Comparison of ENCODE assay signal across 11 cellular contexts in the genomic region with DNA sequence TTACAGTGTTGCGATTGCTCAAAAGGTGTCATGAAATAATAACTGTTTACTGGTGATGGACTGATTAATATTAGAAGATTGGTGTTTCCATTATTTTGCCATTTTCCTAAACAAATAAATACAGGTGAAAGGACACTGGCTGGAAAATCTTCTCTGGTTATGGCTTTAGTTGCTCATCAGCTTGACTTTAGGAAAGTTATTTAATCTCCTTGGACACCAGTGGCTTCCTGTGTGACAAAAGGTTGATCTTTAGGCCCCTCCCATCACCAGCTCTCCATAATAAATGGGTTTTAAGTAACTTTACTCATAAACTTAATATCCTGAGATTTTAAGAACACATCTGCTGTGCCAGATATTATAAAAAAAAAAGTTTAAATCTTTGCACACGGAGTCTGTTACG. TPM values are rescaled to one million over a fixed set of nuclear protein-coding genes. Genes with fewer than 3 reads are reported as not detected.
A peak's percentile ranks its signal among the peaks of the same experiment; 100 is the strongest.
DNase-seq lines count a peak whose midpoint lies in the region; ATAC-seq, FAIRE-seq and TF ChIP-seq lines count a peak whose summit lies in the region.
"Had no signal": no experiment of that assay in that cellular context is flagged by ENCODE, and none has a peak within 500 bp of the region (broad histone marks: within the 10 kb centered on the region; RNA-seq: fewer than 3 reads in every experiment).

No MANE protein-coding gene starts in this region.

- H2AFZ ChIP-seq in IMR-90 (replicated peaks; ENCODE audit: low read length, poor library complexity) (no peak overlapping the region), fibroblast of lung (ENCODE audit: low read length) (no peak overlapping the region), osteoblast (ENCODE audit: low read length) (no peak overlapping the region)

- no peak for ATAC-seq in IMR-90 (ENCODE audit: low read depth)
- no peak for ATAC-seq in HG03457 (IDR thresholded peaks at IDR 0.05; ENCODE audit: unreplicated experiment)
- no peak for ATAC-seq in GM18502 (IDR thresholded peaks at IDR 0.05; ENCODE audit: poor library complexity, unreplicated experiment)

- H3K36me3 ChIP-seq in IMR-90 (ENCODE audit: control insufficient read depth, insufficient read depth, low read length) (no peaks in the 10 kb centered on the region), fibroblast of lung (ENCODE audit: control insufficient read depth, insufficient read depth, low read length) (no peaks in the 10 kb centered on the region), osteoblast (ENCODE audit: insufficient read depth, low read length) (no peaks in the 10 kb centered on the region)

- no peak overlapping the region for H3K18ac ChIP-seq in IMR-90 (ENCODE audit: low read depth, low read length)

- no peak overlapping the region for H3K4ac ChIP-seq in IMR-90 (ENCODE audit: low read depth, low read length)

- no peaks in the 10 kb centered on the region for H3K79me2 ChIP-seq in fibroblast of lung (ENCODE audit: control insufficient read depth, insufficient read depth, low read length)
- no peaks in the 10 kb centered on the region for H3K79me2 ChIP-seq in osteoblast (ENCODE audit: insufficient read depth, low read length)

- CTCF ChIA-PET in IMR-90 (lab: Yijun Ruan, JAX) = interaction anchor here (0.6 kb wide), 1 partner anchor 847 kb away, joined by 3 read pairs; no protein-coding TSS in a partner anchor

- intact Hi-C loops in IMR-90 (cut with micrococcal nuclease) = no loop called here

- H3K9ac ChIP-seq in IMR-90 (ENCODE audit: low read depth, low read length) (no peak overlapping the region), fibroblast of lung (ENCODE audit: insufficient read depth, low read length) (no peak overlapping the region)

- in situ Hi-C loops in IMR-90 (cut with MboI; ENCODE audit: low sequenced_read_pairs) = no loop called here

- H3K4me1 ChIP-seq in IMR-90 (ENCODE audit: control insufficient read depth, insufficient read depth, low read length) = no peaks in the 10 kb centered on the region
- no peaks in the 10 kb centered on the region for H3K4me1 ChIP-seq in fibroblast of lung (ENCODE audit: control insufficient read depth, extremely low read depth, insufficient read depth, low read length)
- no peaks in the 10 kb centered on the region for H3K4me1 ChIP-seq in osteoblast (ENCODE audit: insufficient read depth, low read length)

- no peak for TF ChIP-seq RAD21 in IMR-90 (IDR thresholded peaks at IDR 0.05; ENCODE audit: low read length)

- H2AK5ac ChIP-seq in IMR-90 (ENCODE audit: low read depth, low read length) = no peak overlapping the region

- no TSS peak for BruUV-seq in IMR-90 (replicated peaks; lab: Mats Ljungman, UMichigan)

- no peak for TF ChIP-seq POLR2A in IMR-90 (IDR thresholded peaks at IDR 0.05; ENCODE audit: low read depth, low read length)

- H4K20me1 ChIP-seq in IMR-90 (ENCODE audit: insufficient read depth, low read length) (no peaks in the 10 kb centered on the region), fibroblast of lung (ENCODE audit: control insufficient read depth, extremely low read depth, insufficient read depth, low read length) (no peaks in the 10 kb centered on the region), osteoblast (ENCODE audit: insufficient read depth, low read length) (no peaks in the 10 kb centered on the region)

- H3K23ac ChIP-seq in IMR-90 (ENCODE audit: low read depth, low read length) = no peak overlapping the region

- no peaks in the 10 kb centered on the region for H3K9me1 ChIP-seq in IMR-90 (ENCODE audit: insufficient read depth, low read length)

- POLR2A ChIA-PET in IMR-90 (lab: Charles Lee; ENCODE audit: unreplicated experiment) = no interaction called here

- H4K91ac ChIP-seq in IMR-90 (ENCODE audit: insufficient read depth, low read depth, low read length) = no peak overlapping the region

- no peak overlapping the region for H2BK120ac ChIP-seq in IMR-90 (ENCODE audit: low read depth, low read length)

- H2AK9ac ChIP-seq in IMR-90 (replicated peaks; ENCODE audit: low read depth, low read length, poor library complexity) = no peak overlapping the region

- peak; percentile 88 for FAIRE-seq in A204.1 (lab: Jason Lieb, UNC)
- FAIRE-seq: GM18507 had no signal

- H3K27ac ChIP-seq in IMR-90 (ENCODE audit: insufficient read depth, low read length) (no peak overlapping the region), fibroblast of lung (ENCODE audit: insufficient read depth, low read length) (no peak overlapping the region), osteoblast (ENCODE audit: low read depth, low read length) (no peak overlapping the region)
- H3K27ac ChIP-seq: epithelial cell of prostate had no signal

- no peak overlapping the region for H2BK5ac ChIP-seq in IMR-90 (ENCODE audit: low read depth, low read length, poor library complexity, severe bottlenecking)

- H3K4me3 ChIP-seq in IMR-90 (ENCODE audit: insufficient read depth, low read depth, low read length) (no peak overlapping the region), fibroblast of lung (replicated peaks in 1 of 4; ENCODE audit: control extremely low read depth in 1 of 4, insufficient read depth in 1 of 4, low read depth in 3 of 4, low read length in 4 of 4) (peak overlapping the region in 3 of 4 experiments; percentile 45 to 74 (median 71)), osteoblast (ENCODE audit: insufficient read depth, low read length) (peak overlapping the region; percentile 78)

- H3K14ac ChIP-seq in IMR-90 (replicated peaks; ENCODE audit: low read depth, low read length) = no peak overlapping the region

- no peak for DNase-seq in IMR-90
- no peak for DNase-seq in fibroblast of lung (ENCODE audit: low read depth in 2 of 2)
- DNase-seq in osteoblast (ENCODE audit: insufficient read length, low spot score, missing footprints) = peak; percentile 5
- DNase-seq in cerebellar nuclear complex (lab: John Stamatoyannopoulos, UW) = no peak
- DNase-seq in T-helper 9 cell = no peak

- H3K9me3 ChIP-seq in IMR-90 (ENCODE audit: control insufficient read depth, insufficient read depth, low read length) = no peaks in the 10 kb centered on the region
- H3K9me3 ChIP-seq in fibroblast of lung (ENCODE audit: control insufficient read depth, insufficient read depth, low read depth, low read length) = no peaks in the 10 kb centered on the region
- no peaks in the 10 kb centered on the region for H3K9me3 ChIP-seq in osteoblast (ENCODE audit: low read depth, low read length)

- no peak overlapping the region for H4K8ac ChIP-seq in IMR-90 (ENCODE audit: low read depth in 2 of 2, low read length in 2 of 2)

- no peak overlapping the region for H3K56ac ChIP-seq in IMR-90 (ENCODE audit: extremely low read depth, insufficient read depth, low read length)

- WGBS in IMR-90 (ENCODE audit: extremely low coverage in 2 of 2, insufficient read length in 1 of 2), 2 experiments = no CpG with 5 or more reads among the region's 3 CpGs

- no peak overlapping the region for H2BK20ac ChIP-seq in IMR-90 (ENCODE audit: low read depth, low read length)

- no peak for TF ChIP-seq CTCF in IMR-90 (conservative IDR thresholded peaks at IDR 0.05; ENCODE audit: low read depth, low read length)
- TF ChIP-seq CTCF in fibroblast of lung (conservative IDR thresholded peaks at IDR 0.05 in 1 of 2, IDR thresholded peaks at IDR 0.05 in 1 of 2; ENCODE audit: low read depth in 1 of 2, low read length in 2 of 2) = no peak
- TF ChIP-seq CTCF in osteoblast (IDR thresholded peaks at IDR 0.05; ENCODE audit: extremely low read depth, low read depth, low read length) = no peak

- H2BK15ac ChIP-seq in IMR-90 (ENCODE audit: low read depth, low read length) = no peak overlapping the region

- peak overlapping the region; percentile 46 for H3K4me2 ChIP-seq in IMR-90 (ENCODE audit: low read depth, low read length)
- peak overlapping the region; percentile 65 for H3K4me2 ChIP-seq in fibroblast of lung (ENCODE audit: extremely low read depth, insufficient read depth, low read length)
- peak overlapping the region; percentile 80 for H3K4me2 ChIP-seq in osteoblast (ENCODE audit: insufficient read depth, low read length)

- H4K5ac ChIP-seq in IMR-90 (ENCODE audit: low read depth, low read length) = no peak overlapping the region

- dilution Hi-C loops in IMR-90 (cut with HindIII; ENCODE audit: low sequenced_read_pairs, unreplicated experiment) = no loop called here

- H3K27me3 ChIP-seq in IMR-90 (ENCODE audit: control insufficient read depth, insufficient read depth, low read length) = no peaks in the 10 kb centered on the region
- H3K27me3 ChIP-seq in fibroblast of lung (ENCODE audit: control insufficient read depth, insufficient read depth, low read length) = no peaks in the 10 kb centered on the region
- no peaks in the 10 kb centered on the region for H3K27me3 ChIP-seq in osteoblast (ENCODE audit: insufficient read depth, low read length)

- H3K79me1 ChIP-seq in IMR-90 (ENCODE audit: low read depth in 1 of 2, low read length in 2 of 2) = no peaks in the 10 kb centered on the region

TF ChIP-seq in IMR-90, 13 proteins besides CTCF, POLR2A, EP300 and RAD21 (continues in another document):
- TF ChIP-seq FOS (IDR thresholded peaks at IDR 0.05; ENCODE audit: low read depth, low read length) (no peak), RFX5 (IDR thresholded peaks at IDR 0.05; ENCODE audit: low read depth, low read length) (no peak), RCOR1 (IDR thresholded peaks at IDR 0.05; ENCODE audit: insufficient replicate concordance, low read length) (no peak)
- TF ChIP-seq, protein P1, sequence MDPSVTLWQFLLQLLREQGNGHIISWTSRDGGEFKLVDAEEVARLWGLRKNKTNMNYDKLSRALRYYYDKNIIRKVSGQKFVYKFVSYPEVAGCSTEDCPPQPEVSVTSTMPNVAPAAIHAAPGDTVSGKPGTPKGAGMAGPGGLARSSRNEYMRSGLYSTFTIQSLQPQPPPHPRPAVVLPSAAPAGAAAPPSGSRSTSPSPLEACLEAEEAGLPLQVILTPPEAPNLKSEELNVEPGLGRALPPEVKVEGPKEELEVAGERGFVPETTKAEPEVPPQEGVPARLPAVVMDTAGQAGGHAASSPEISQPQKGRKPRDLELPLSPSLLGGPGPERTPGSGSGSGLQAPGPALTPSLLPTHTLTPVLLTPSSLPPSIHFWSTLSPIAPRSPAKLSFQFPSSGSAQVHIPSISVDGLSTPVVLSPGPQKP (IDR thresholded peaks at IDR 0.05; ENCODE audit: borderline replicate concordance, low read depth, low read length) = no peak

RNA-seq across cellular contexts. Expression of a gene that starts 0.7 kb away (rescaled TPM):
- total RNA-seq in IMR-90 (2012; rRNA removed) (under 0.01 and 0.18 TPM in 2 replicates), fibroblast of lung (0.26 and 0.83 TPM in 2 replicates), osteoblast (2.2 and 3.5 TPM in 2 replicates)
- polyA plus RNA-seq in IMR-90 (2012; rRNA removed) (0.19 and 0.31 TPM in 2 replicates), fibroblast of lung (0.75 and 1.6 TPM in 2 replicates)
- not detected in 2 replicates for polyA plus RNA-seq in IMR-90 (2012; cell fraction: cytosol; rRNA removed)
- polyA plus RNA-seq in IMR-90 (2012; cell fraction: nucleus; rRNA removed; ENCODE audit: low replicate concordance) = not detected in 2 replicates
- 0.33 and 1.1 TPM in 2 replicates for polyA plus RNA-seq in fibroblast of lung (2012)
- not detected in 2 replicates for polyA minus RNA-seq in fibroblast of lung (ENCODE audit: low replicate concordance)
- total RNA-seq: T-helper 2 cell treated with Interferon-gamma antibody and Interleukin-4, amounts not matched to agents 100 ng/mL and 5 ng/mL, for 36 hours had no signal
